1 cellular context compared by ENCODE assay signal in genomic region chr1:168348146-168348709, GRCh38.
TF ChIP-seq lines count a peak whose summit lies in the region.

No MANE protein-coding gene starts in this region.

TF ChIP-seq in K562, 482 proteins besides CTCF, POLR2A, EP300 and RAD21 (continued from another document and continues in another):
- peak in 1 of 2 experiments; percentile 95; a peak in 2 of 4 replicates for TF ChIP-seq ZNF318 (IDR thresholded peaks at IDR 0.05; ENCODE audit: borderline replicate concordance in 1 of 2, low read depth in 1 of 2)
- TF ChIP-seq STAT6 (CRISPR knock-in tag; IDR thresholded peaks at IDR 0.05): no peak
- no peak for TF ChIP-seq ERF (CRISPR knock-in tag; IDR thresholded peaks at IDR 0.05)
- no peak for TF ChIP-seq HMG20A (CRISPR knock-in tag; conservative IDR thresholded peaks at IDR 0.05)
- no peak for TF ChIP-seq SRSF7 (optimal IDR thresholded peaks at IDR 0.05; ENCODE audit: low read depth, low read length)
- no peak for TF ChIP-seq RBM14 (IDR thresholded peaks at IDR 0.05; ENCODE audit: borderline replicate concordance, insufficient read depth, low read depth, low read length)
- TF ChIP-seq MBD2 (IDR thresholded peaks at IDR 0.05; ENCODE audit: borderline replicate concordance, low read depth): no peak
- TF ChIP-seq ZBTB43 (CRISPR knock-in tag; IDR thresholded peaks at IDR 0.05): no peak
- TF ChIP-seq PBX2 (CRISPR knock-in tag; IDR thresholded peaks at IDR 0.05; ENCODE audit: low read depth): no peak
- TF ChIP-seq PBX2 (tag; conservative IDR thresholded peaks at IDR 0.05; ENCODE audit: low read depth): 0 out of 2 replicates have a peak, but pooled peaks have one; percentile 35
- TF ChIP-seq VEZF1 (CRISPR knock-in tag; IDR thresholded peaks at IDR 0.05): no peak
- TF ChIP-seq RBBP5 (IDR thresholded peaks at IDR 0.05; ENCODE audit: borderline replicate concordance, insufficient read depth, low read length, poor library complexity, severe bottlenecking): no peak
- no peak for TF ChIP-seq KLF10 (CRISPR knock-in tag; IDR thresholded peaks at IDR 0.05)
- TF ChIP-seq ZFP1 (CRISPR knock-in tag; IDR thresholded peaks at IDR 0.05): no peak
- TF ChIP-seq NR2F6 (CRISPR knock-in tag; IDR thresholded peaks at IDR 0.05): no peak
- TF ChIP-seq GABPA (tag; conservative IDR thresholded peaks at IDR 0.05; ENCODE audit: low read depth): no peak
- TF ChIP-seq NCOA1 (IDR thresholded peaks at IDR 0.05; ENCODE audit: low read depth): peak; percentile 64
- TF ChIP-seq TCF7L2 (IDR thresholded peaks at IDR 0.05; ENCODE audit: low read depth, low read length): no peak
- TF ChIP-seq GTF2A2 (tag; IDR thresholded peaks at IDR 0.05): no peak
- no peak for TF ChIP-seq POLR3G (IDR thresholded peaks at IDR 0.05; ENCODE audit: extremely low read depth, insufficient read length, insufficient replicate concordance)
- TF ChIP-seq PRPF4 (IDR thresholded peaks at IDR 0.05; ENCODE audit: insufficient read depth, low read depth, low read length, poor library complexity, severe bottlenecking): no peak
- no peak for TF ChIP-seq ZNF699 (CRISPR knock-in tag; IDR thresholded peaks at IDR 0.05; ENCODE audit: insufficient replicate concordance)
- peak; percentile 55 to 85 for TF ChIP-seq AFF1 (IDR thresholded peaks at IDR 0.05; ENCODE audit: low read depth in 1 of 2, partially characterized antibody in 2 of 2)
- no peak for TF ChIP-seq ZBTB9 (CRISPR knock-in tag; IDR thresholded peaks at IDR 0.05)
- TF ChIP-seq ETS1 (conservative IDR thresholded peaks at IDR 0.05; ENCODE audit: control insufficient read depth, low read depth, low read length): no peak
- TF ChIP-seq U2AF1 (optimal IDR thresholded peaks at IDR 0.05; ENCODE audit: low read depth, low read length): no peak
- TF ChIP-seq IRF2 (CRISPR knock-in tag; IDR thresholded peaks at IDR 0.05): peak; percentile 96
- 0 out of 3 replicates have a peak, but pooled peaks of 1 of the 2 experiments have one; percentile 12 for TF ChIP-seq CBX3 (IDR thresholded peaks at IDR 0.05; ENCODE audit: borderline replicate concordance in 1 of 2, low read length in 2 of 2)
- TF ChIP-seq HCFC1 (IDR thresholded peaks at IDR 0.05; ENCODE audit: low read depth, low read length): no peak
- TF ChIP-seq ZNF311 (CRISPR knock-in tag; IDR thresholded peaks at IDR 0.05): no peak
